Comparison of ENCODE assay signal across 8 cellular contexts in genomic region chr6:42563697-42564495, GRCh38. TPM values are rescaled to one million over a fixed set of nuclear protein-coding genes. Genes with fewer than 3 reads are reported as not detected.
A peak's percentile ranks its signal among the peaks of the same experiment; 100 is the strongest.
DNase-seq lines count a peak whose midpoint lies in the region; ATAC-seq and TF ChIP-seq lines count a peak whose summit lies in the region.

Gene UBR2 (plus strand): TSS chr6:42564029. CDS start chr6:42564320, 291 bp downstream.

- H3K4me1 ChIP-seq in DND-41 (ENCODE audit: insufficient read depth, low read length) (peaks cover 39% of the 10 kb centered on the region), KMS-11 (ENCODE audit: low read depth, poor library complexity, severe bottlenecking) (peaks cover 20% of the 10 kb centered on the region), Peyer's patch (peaks cover 0 to 25% (median 2%) of the 10 kb centered on the region in 4 donors), muscle layer of colon (ENCODE audit: insufficient read depth, low read length) (peaks cover 17% of the 10 kb centered on the region)

- H3K4me3 ChIP-seq in DND-41 (ENCODE audit: low read depth in 1 of 2, low read length in 2 of 2) (peak within 1 kb of the TSS; percentile 76 to 82), KMS-11 (IDR thresholded peaks at IDR 0.05; ENCODE audit: insufficient read depth, low read depth, low read length) (no peak within 1 kb of the TSS), Peyer's patch (peak within 1 kb of the TSS; percentile 70 to 84 (median 75)), muscle layer of colon (ENCODE audit: low read depth in 1 of 2, low read length in 2 of 2) (peak within 1 kb of the TSS; percentile 62 to 97)

- H3K4me2 ChIP-seq in DND-41 (ENCODE audit: insufficient read depth, low read length) = peak within 1 kb of the TSS; percentile 83
- peak within 1 kb of the TSS; percentile 97 for H3K4me2 ChIP-seq in KMS-11

- TF ChIP-seq CTCF in DND-41 (IDR thresholded peaks at IDR 0.05; ENCODE audit: borderline replicate concordance, extremely low read depth, low read length, poor library complexity, severe bottlenecking) (peak; percentile 54), KMS-11 (conservative IDR thresholded peaks at IDR 0.05; ENCODE audit: low read depth, low read length) (peak; percentile 73), Peyer's patch (IDR thresholded peaks at IDR 0.05) (peak; percentile 46 to 60 (median 52))

- H3K9me3 ChIP-seq in DND-41 (ENCODE audit: insufficient read depth, low read length, severe bottlenecking) (no peaks in the 10 kb centered on the region), Peyer's patch (no peaks in the 10 kb centered on the region), muscle layer of colon (ENCODE audit: low read length) (no peaks in the 10 kb centered on the region)

- peak; percentile 96 for ATAC-seq in DND-41 (ENCODE audit: insufficient read depth, low read depth)
- peak; percentile 93 for ATAC-seq in GM21737 (IDR thresholded peaks at IDR 0.05; ENCODE audit: unreplicated experiment)
- ATAC-seq in esophagus mucosa = peak; percentile 97

- H3K27me3 ChIP-seq in DND-41 (ENCODE audit: insufficient read depth, low read length, poor library complexity) (no peaks in the 10 kb centered on the region), KMS-11 (ENCODE audit: insufficient read depth, low read depth) (no peaks in the 10 kb centered on the region), Peyer's patch (no peaks in the 10 kb centered on the region), muscle layer of colon (ENCODE audit: control insufficient read depth in 1 of 2, insufficient read depth in 2 of 2, low read length in 2 of 2) (no peaks in the 10 kb centered on the region)

- peak; percentile 97 for DNase-seq in DND-41
- DNase-seq in Peyer's patch = peak; percentile 92 to 99 (median 99)
- DNase-seq in activated T-cell treated with anti-CD3 and anti-CD28 coated beads, Interleukin-2, amount 50 U/mL, for 48 hours = peak; percentile 92 to 93
- DNase-seq in stimulated activated CD8-positive, alpha-beta memory T cell treated with anti-CD3 and anti-CD28 coated beads, Interleukin-7, amount 100 ng/mL, for 24 hours (ENCODE audit: low read depth) = peak; percentile 82

- TF ChIP-seq POLR2A in Peyer's patch (IDR thresholded peaks at IDR 0.05) = peak; percentile 94 to 97

- H3K9ac ChIP-seq in DND-41 (ENCODE audit: low read depth, low read length) (peak within 1 kb of the TSS; percentile 81), KMS-11 (peak within 1 kb of the TSS; percentile 76), muscle layer of colon (ENCODE audit: low read length) (peak within 1 kb of the TSS; percentile 99)

- H3K79me2 ChIP-seq in DND-41 (ENCODE audit: insufficient read depth, low read length) (peaks cover 49% of the 10 kb centered on the region), KMS-11 (ENCODE audit: insufficient read depth, low read depth) (peaks cover 45% of the 10 kb centered on the region)

- H3K36me3 ChIP-seq in DND-41 (ENCODE audit: insufficient read depth, low read length) (peaks cover 14% of the 10 kb centered on the region), KMS-11 (ENCODE audit: insufficient read depth) (no peaks in the 10 kb centered on the region), Peyer's patch (no peaks in the 10 kb centered on the region), muscle layer of colon (ENCODE audit: insufficient read depth, low read length) (no peaks in the 10 kb centered on the region)

- H3K27ac ChIP-seq in DND-41 (ENCODE audit: low read length) (peak within 1 kb of the TSS; percentile 92), KMS-11 (peak within 1 kb of the TSS; percentile 71), Peyer's patch (peak within 1 kb of the TSS; percentile 89 to 96 (median 94)), muscle layer of colon (ENCODE audit: low read depth, low read length) (peak within 1 kb of the TSS; percentile 96)

- H2AFZ ChIP-seq in DND-41 (ENCODE audit: low read depth, low read length) = peak within 1 kb of the TSS; percentile 96
- peak within 1 kb of the TSS; percentile 51 for H2AFZ ChIP-seq in KMS-11 (ENCODE audit: low read depth)

- H4K20me1 ChIP-seq in DND-41 (ENCODE audit: insufficient read depth, low read length) = no peaks in the 10 kb centered on the region
- no peaks in the 10 kb centered on the region for H4K20me1 ChIP-seq in KMS-11 (ENCODE audit: insufficient read depth)

RNA-seq across cellular contexts. Expression of gene UBR2, which starts in this region (rescaled TPM):
- total RNA-seq in Peyer's patch (10 to 100 TPM; 36.4 to 51.2 (median 41.1) TPM), esophagus mucosa (15.0 TPM)
